18 cellular contexts compared by ENCODE assay signal in genomic region chr3:156366559-156366958, GRCh38.
DNase-seq lines count a peak whose midpoint lies in the region; ATAC-seq and TF ChIP-seq lines count a peak whose summit lies in the region.
"Had no signal": no experiment of that assay in that cellular context is flagged by ENCODE, and none has a peak within 500 bp of the region (broad histone marks: within the 10 kb centered on the region; RNA-seq: fewer than 3 reads in every experiment).

No MANE protein-coding gene starts in this region.

- no peak overlapping the region for H3K4ac ChIP-seq in mesendoderm (ENCODE audit: low read depth, low read length)

- H3K36me3 ChIP-seq in SK-N-SH (replicated peaks in 1 of 2; ENCODE audit: control insufficient read depth in 1 of 2, insufficient read depth in 2 of 2, low read length in 1 of 2) = peaks cover 0 to 12% of the 10 kb centered on the region in 2 experiments
- no peaks in the 10 kb centered on the region for H3K36me3 ChIP-seq in mesendoderm (ENCODE audit: control insufficient read depth, insufficient read depth, low read length)
- H3K36me3 ChIP-seq: BLaER1 treated with 17β-estradiol and CSF1 and Interleukin-3, amounts not matched to agents 10 nM and 100 nM had no signal

- no peak for DNase-seq in SK-N-SH
- no peak for DNase-seq in WTC11 (ENCODE audit: low spot score)
- no peak for DNase-seq in mesendoderm
- no peak for DNase-seq in stimulated activated naive CD8-positive, alpha-beta T cell treated with anti-CD3 and anti-CD28 coated beads, Interleukin-15, Interleukin-2, amounts not matched to agents 100 U/mL and 50 U/mL, for 24 hours
- DNase-seq in NCI-H524 (lab: John Stamatoyannopoulos, UW) = no peak
- DNase-seq: AML-193; Caco-2; Calu3; CD4-positive, alpha-beta T cell; CD8-positive, alpha-beta T cell; DMS79 treated with DMSO at 0.1 percent for 48 hours; GF-D8 had no signal

- no peak overlapping the region for H3K4me3 Mint-ChIP-seq in WTC11
- H3K4me3 Mint-ChIP-seq: B cell; CD4-positive, alpha-beta T cell; CD8-positive, alpha-beta T cell had no signal

- no peaks in the 10 kb centered on the region for H3K9me2 ChIP-seq in SK-N-SH

- H2AFZ ChIP-seq in SK-N-SH (ENCODE audit: low read depth) = no peak overlapping the region

- no peaks in the 10 kb centered on the region for H3F3A ChIP-seq in SK-N-SH (replicated peaks; ENCODE audit: insufficient read depth)

- WGBS in SK-N-SH (ENCODE audit: low lambda C conversion rate) = 78% methylated on average over 3 of the region's 3 CpGs
- no CpG with 5 or more reads among the region's 3 CpGs for WGBS in mesendoderm (ENCODE audit: extremely low coverage, insufficient coverage, low lambda C conversion rate)

- H3K9me3 ChIP-seq in SK-N-SH = no peaks in the 10 kb centered on the region
- H3K9me3 ChIP-seq: A549; BLaER1 treated with 17β-estradiol and CSF1 and Interleukin-3, amounts not matched to agents 10 nM and 100 nM; Caco-2 had no signal

- no peak overlapping the region for H3K23ac ChIP-seq in mesendoderm (ENCODE audit: low read length)

- H3K79me2 ChIP-seq in SK-N-SH (ENCODE audit: insufficient read depth) (peaks cover 96% of the 10 kb centered on the region), mesendoderm (ENCODE audit: control insufficient read depth, insufficient read depth, low read length) (no peaks in the 10 kb centered on the region)

- H3K27ac ChIP-seq in SK-N-SH (ENCODE audit: low read depth in 2 of 2, low read length in 1 of 2) (no peak overlapping the region), mesendoderm (ENCODE audit: low read depth, low read length) (no peak overlapping the region)
- H3K27ac ChIP-seq: 22Rv1; A549; BLaER1 treated with 17β-estradiol and CSF1 and Interleukin-3, amounts not matched to agents 10 nM and 100 nM; C4-2B had no signal

- peaks cover 51% of the 10 kb centered on the region for H3K4me1 Mint-ChIP-seq in WTC11
- H3K4me1 Mint-ChIP-seq: B cell had no signal

- no peak overlapping the region for H2BK15ac ChIP-seq in mesendoderm (replicated peaks; ENCODE audit: low read depth)

- peak overlapping the region; percentile 79; the same call in 1 of the 2 replicates for H3K27ac Mint-ChIP-seq in WTC11
- H3K27ac Mint-ChIP-seq: B cell; CD4-positive, alpha-beta T cell; CD8-positive, alpha-beta T cell had no signal

- H3K4me2 ChIP-seq in SK-N-SH (no peak overlapping the region), mesendoderm (ENCODE audit: low read length) (no peak overlapping the region)
- H3K4me2 ChIP-seq: A549; BLaER1 treated with 17β-estradiol and CSF1 and Interleukin-3, amounts not matched to agents 10 nM and 100 nM had no signal

- TF ChIP-seq RAD21 in SK-N-SH (IDR thresholded peaks at IDR 0.05; ENCODE audit: low read length) = no peak

- H3K4me3 ChIP-seq in SK-N-SH (ENCODE audit: low read depth in 2 of 2, low read length in 1 of 2) = no peak overlapping the region
- no peak overlapping the region for H3K4me3 ChIP-seq in mesendoderm (ENCODE audit: low read length)
- H3K4me3 ChIP-seq: A549; BLaER1 treated with 17β-estradiol and CSF1 and Interleukin-3, amounts not matched to agents 10 nM and 100 nM had no signal

- H3K9me3 Mint-ChIP-seq in WTC11 = no peaks in the 10 kb centered on the region
- H3K9me3 Mint-ChIP-seq: CD4-positive, alpha-beta T cell; CD8-positive, alpha-beta T cell had no signal

- no peak overlapping the region for H2AK5ac ChIP-seq in mesendoderm (ENCODE audit: low read length)

- no peaks in the 10 kb centered on the region for H3K27me3 ChIP-seq in SK-N-SH (ENCODE audit: insufficient read depth)
- no peaks in the 10 kb centered on the region for H3K27me3 ChIP-seq in mesendoderm (ENCODE audit: insufficient read depth, low read length, poor library complexity)
- H3K27me3 ChIP-seq: BLaER1 treated with 17β-estradiol and CSF1 and Interleukin-3, amounts not matched to agents 10 nM and 100 nM had no signal

- no peak overlapping the region for H4K5ac ChIP-seq in mesendoderm (ENCODE audit: low read length)

- no peak for TF ChIP-seq CTCF in SK-N-SH (IDR thresholded peaks at IDR 0.05)
- no peak for TF ChIP-seq CTCF in WTC11 (IDR thresholded peaks at IDR 0.05)

- no peak overlapping the region for H3K56ac ChIP-seq in mesendoderm (ENCODE audit: low read length)

- no peaks in the 10 kb centered on the region for H3K36me3 Mint-ChIP-seq in WTC11
- H3K36me3 Mint-ChIP-seq: CD8-positive, alpha-beta T cell had no signal

- ATAC-seq in SK-N-SH treated with all-trans-retinoic acid at 6 μM for 48 hours = no peak
- no peak for ATAC-seq in WTC11
- ATAC-seq in stimulated activated naive CD8-positive, alpha-beta T cell treated with anti-CD3 and anti-CD28 coated beads, Interleukin-15, Interleukin-2, amounts not matched to agents 100 U/mL and 50 U/mL, for 24 hours = no peak
- ATAC-seq: A549; CD8-positive, alpha-beta T cell had no signal

- no peaks in the 10 kb centered on the region for H3K79me1 ChIP-seq in mesendoderm (ENCODE audit: low read length)

- no peaks in the 10 kb centered on the region for H4K20me1 ChIP-seq in SK-N-SH (ENCODE audit: insufficient read depth)
- H4K20me1 ChIP-seq: BLaER1 treated with 17β-estradiol and CSF1 and Interleukin-3, amounts not matched to agents 10 nM and 100 nM had no signal

- no peak overlapping the region for H2BK120ac ChIP-seq in mesendoderm (ENCODE audit: low read depth, low read length)

- 0 out of 4 replicates have a peak, but pooled peaks of 1 of the 2 experiments have one; percentile 3 for TF ChIP-seq EP300 in SK-N-SH (IDR thresholded peaks at IDR 0.05; ENCODE audit: borderline replicate concordance in 1 of 2, low read depth in 1 of 2, low read length in 1 of 2)

- H3K4me1 ChIP-seq in SK-N-SH (ENCODE audit: control insufficient read depth in 1 of 2, insufficient read depth in 2 of 2, low read depth in 1 of 2, low read length in 1 of 2) = peaks cover 0 to 8% of the 10 kb centered on the region in 2 experiments; a peak in 1 of 4 replicates
- no peaks in the 10 kb centered on the region for H3K4me1 ChIP-seq in mesendoderm (ENCODE audit: control insufficient read depth, low read depth, low read length)
- H3K4me1 ChIP-seq: A549, Caco-2 had no signal

- H4K8ac ChIP-seq in mesendoderm (ENCODE audit: low read depth, low read length) = peak overlapping the region; percentile 28

- H3K9ac ChIP-seq in SK-N-SH = no peak overlapping the region
- H3K9ac ChIP-seq in mesendoderm (ENCODE audit: low read length) = no peak overlapping the region
- H3K9ac ChIP-seq: BLaER1 treated with 17β-estradiol and CSF1 and Interleukin-3, amounts not matched to agents 10 nM and 100 nM had no signal

- H3K27me3 Mint-ChIP-seq in WTC11 (ENCODE audit: low read depth) = no peaks in the 10 kb centered on the region

- H2BK5ac ChIP-seq in mesendoderm (ENCODE audit: low read length) = no peak overlapping the region

- POLR2A ChIA-PET in SK-N-SH (lab: Yijun Ruan, JAX) (no interaction called here), WTC11 (lab: Charles Lee) (no interaction called here)

- CTCF ChIA-PET in SK-N-SH (lab: Yijun Ruan, JAX) (interaction anchor here (0.6 kb wide), 1 partner anchor 187 kb away, joined by 3 read pairs; no protein-coding TSS in a partner anchor), WTC11 (lab: Charles Lee) (no interaction called here)

- H3K18ac ChIP-seq in mesendoderm (ENCODE audit: low read length) = no peak overlapping the region

TF ChIP-seq in SK-N-SH, 30 proteins besides CTCF, POLR2A, EP300 and RAD21:
- TF ChIP-seq, protein P1, sequence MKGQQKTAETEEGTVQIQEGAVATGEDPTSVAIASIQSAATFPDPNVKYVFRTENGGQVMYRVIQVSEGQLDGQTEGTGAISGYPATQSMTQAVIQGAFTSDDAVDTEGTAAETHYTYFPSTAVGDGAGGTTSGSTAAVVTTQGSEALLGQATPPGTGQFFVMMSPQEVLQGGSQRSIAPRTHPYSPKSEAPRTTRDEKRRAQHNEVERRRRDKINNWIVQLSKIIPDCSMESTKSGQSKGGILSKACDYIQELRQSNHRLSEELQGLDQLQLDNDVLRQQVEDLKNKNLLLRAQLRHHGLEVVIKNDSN (IDR thresholded peaks at IDR 0.05; ENCODE audit: borderline replicate concordance, low read depth) = no peak
- TF ChIP-seq GATA2 (CRISPR knock-in tag; IDR thresholded peaks at IDR 0.05) = 0 out of 2 replicates have a peak, but pooled peaks have one; percentile 53

TF ChIP-seq in SK-N-SH treated with all-trans-retinoic acid at 6 μM for 48 hours, 23 proteins besides CTCF, POLR2A, EP300 and RAD21 (continues in another document):
- TF ChIP-seq RARB (CRISPR knock-in tag; IDR thresholded peaks at IDR 0.05) (no peak), ZC3H10 (CRISPR knock-in tag; IDR thresholded peaks at IDR 0.05) (no peak), OSR1 (CRISPR knock-in tag; IDR thresholded peaks at IDR 0.05) (no peak), GLIS3 (CRISPR knock-in tag; IDR thresholded peaks at IDR 0.05) (no peak), BACH2 (CRISPR knock-in tag; IDR thresholded peaks at IDR 0.05; ENCODE audit: borderline replicate concordance) (no peak), ZFP30 (CRISPR knock-in tag; IDR thresholded peaks at IDR 0.05) (no peak)

TF ChIP-seq in WTC11, 78 proteins besides CTCF, POLR2A, EP300 and RAD21 (continues in another document):
- TF ChIP-seq GRHL2 (CRISPR knock-in tag; IDR thresholded peaks at IDR 0.05; ENCODE audit: insufficient replicate concordance, severe bottlenecking) = no peak
- no peak for TF ChIP-seq MYBL2 (CRISPR knock-in tag; IDR thresholded peaks at IDR 0.05)
- no peak for TF ChIP-seq SMAD4 (CRISPR knock-in tag; IDR thresholded peaks at IDR 0.05)
- TF ChIP-seq, protein P2, sequence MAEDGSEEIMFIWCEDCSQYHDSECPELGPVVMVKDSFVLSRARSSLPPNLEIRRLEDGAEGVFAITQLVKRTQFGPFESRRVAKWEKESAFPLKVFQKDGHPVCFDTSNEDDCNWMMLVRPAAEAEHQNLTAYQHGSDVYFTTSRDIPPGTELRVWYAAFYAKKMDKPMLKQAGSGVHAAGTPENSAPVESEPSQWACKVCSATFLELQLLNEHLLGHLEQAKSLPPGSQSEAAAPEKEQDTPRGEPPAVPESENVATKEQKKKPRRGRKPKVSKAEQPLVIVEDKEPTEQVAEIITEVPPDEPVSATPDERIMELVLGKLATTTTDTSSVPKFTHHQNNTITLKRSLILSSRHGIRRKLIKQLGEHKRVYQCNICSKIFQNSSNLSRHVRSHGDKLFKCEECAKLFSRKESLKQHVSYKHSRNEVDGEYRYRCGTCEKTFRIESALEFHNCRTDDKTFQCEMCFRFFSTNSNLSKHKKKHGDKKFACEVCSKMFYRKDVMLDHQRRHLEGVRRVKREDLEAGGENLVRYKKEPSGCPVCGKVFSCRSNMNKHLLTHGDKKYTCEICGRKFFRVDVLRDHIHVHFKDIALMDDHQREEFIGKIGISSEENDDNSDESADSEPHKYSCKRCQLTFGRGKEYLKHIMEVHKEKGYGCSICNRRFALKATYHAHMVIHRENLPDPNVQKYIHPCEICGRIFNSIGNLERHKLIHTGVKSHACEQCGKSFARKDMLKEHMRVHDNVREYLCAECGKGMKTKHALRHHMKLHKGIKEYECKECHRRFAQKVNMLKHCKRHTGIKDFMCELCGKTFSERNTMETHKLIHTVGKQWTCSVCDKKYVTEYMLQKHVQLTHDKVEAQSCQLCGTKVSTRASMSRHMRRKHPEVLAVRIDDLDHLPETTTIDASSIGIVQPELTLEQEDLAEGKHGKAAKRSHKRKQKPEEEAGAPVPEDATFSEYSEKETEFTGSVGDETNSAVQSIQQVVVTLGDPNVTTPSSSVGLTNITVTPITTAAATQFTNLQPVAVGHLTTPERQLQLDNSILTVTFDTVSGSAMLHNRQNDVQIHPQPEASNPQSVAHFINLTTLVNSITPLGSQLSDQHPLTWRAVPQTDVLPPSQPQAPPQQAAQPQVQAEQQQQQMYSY (CRISPR knock-in tag; IDR thresholded peaks at IDR 0.05) = no peak
